Comparison of ENCODE assay signal across 30 cellular contexts in the genomic region with DNA sequence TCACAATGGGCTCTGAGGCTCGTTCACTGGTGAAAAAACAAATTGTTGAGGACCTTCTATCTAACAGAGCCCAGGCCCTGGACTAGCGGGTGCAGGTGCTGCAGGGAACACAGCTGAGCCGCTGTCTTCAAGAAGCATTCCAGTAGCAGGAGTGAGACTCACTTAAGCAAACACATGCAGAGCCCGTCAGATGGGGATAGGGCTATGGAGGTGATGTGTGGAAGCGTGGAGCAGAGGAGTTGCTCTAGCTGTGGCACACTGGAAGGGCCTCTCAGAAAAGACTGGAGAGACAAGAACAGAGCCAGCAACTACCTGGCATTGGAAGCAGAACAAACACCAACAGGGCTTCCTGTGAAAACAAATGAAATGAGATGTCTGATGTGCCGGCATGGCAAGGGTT. TPM values are rescaled to one million over a fixed set of nuclear protein-coding genes. Genes with fewer than 3 reads are reported as not detected.
DNase-seq lines count a peak whose midpoint lies in the region; ATAC-seq, FAIRE-seq and TF ChIP-seq lines count a peak whose summit lies in the region.
"Had no signal": no experiment of that assay in that cellular context is flagged by ENCODE, and none has a peak within 500 bp of the region (broad histone marks: within the 10 kb centered on the region; RNA-seq: fewer than 3 reads in every experiment).

No MANE protein-coding gene starts in this region.

- WGBS in small intestine, 3 donors = 30 to 53% (median 37%) methylated on average over 6 of the region's 6 CpGs

- POLR2A ChIA-PET in Caco-2 (lab: Charles Lee) = no interaction called here

- H3K4me1 Mint-ChIP-seq in Caco-2 (ENCODE audit: low read depth, unreplicated experiment) = peaks cover 22% of the 10 kb centered on the region
- H3K4me1 Mint-ChIP-seq: central memory CD8-positive, alpha-beta T cell had no signal

- no peaks in the 10 kb centered on the region for H3K36me3 Mint-ChIP-seq in Caco-2 (ENCODE audit: insufficient read depth, unreplicated experiment)

- intact Hi-C loops in Caco-2 (cut with micrococcal nuclease; ENCODE audit: unreplicated experiment) (loop anchor here (2.0 kb wide), 1 partner anchor 14 kb away; no protein-coding TSS in a partner anchor), left lung (cut with DNase I) (no loop called here)

- H3K27me3 Mint-ChIP-seq in Caco-2 (ENCODE audit: insufficient read depth, unreplicated experiment) = no peaks in the 10 kb centered on the region

- H3K4me1 ChIP-seq in Caco-2 (peaks cover 18% of the 10 kb centered on the region), left lung (peaks cover 10 to 31% of the 10 kb centered on the region in 2 donors), small intestine (ENCODE audit: control insufficient read depth in 2 of 2, insufficient read depth in 1 of 2, low read depth in 1 of 2, low read length in 1 of 2) (peaks cover 6 to 9% of the 10 kb centered on the region in 2 donors)

- H3K36me3 ChIP-seq in Caco-2 (ENCODE audit: control insufficient read depth, insufficient read depth, low read length) (no peaks in the 10 kb centered on the region), left lung (no peaks in the 10 kb centered on the region), small intestine (ENCODE audit: control insufficient read depth in 2 of 2, insufficient read depth in 2 of 2, low read length in 2 of 2) (no peaks in the 10 kb centered on the region)

- no peak overlapping the region for H3K27ac Mint-ChIP-seq in Caco-2 (ENCODE audit: unreplicated experiment)
- H3K27ac Mint-ChIP-seq: stimulated activated memory B cell treated with anti-CD40 and anti-IgM and Interleukin-4, amounts not matched to agents 10 μg/mL and 1 μg/mL and 100 μg/mL, for 72 hours; T-helper 2 cell treated with Interferon-gamma antibody and Interleukin-4, amounts not matched to agents 5 μg/mL and 100 μg/mL, for 36 hours had no signal

- DNase-seq in Caco-2 (no peak), left lung (no peak), small intestine (peak; percentile 15), OCI-M1 (lab: John Stamatoyannopoulos, UW) (no peak), DMS79 treated with DMSO at 0.1 percent for 48 hours (lab: John Stamatoyannopoulos, UW) (no peak)
- DNase-seq: activated CD4-positive, alpha-beta T cell treated with anti-CD3 and anti-CD28 coated beads for 4 hours; activated gamma-delta T cell treated with Interleukin-2 at 50 U/mL for 16 hours; activated T-cell treated with anti-CD3 and anti-CD28 coated beads, Interleukin-2, amount 50 U/mL, for 1 hour; NCI-H1436 treated with DMSO at 0.1 percent for 48 hours; NCI-H2171; NCI-H510A; posterior cingulate gyrus; SHP77 treated with DMSO at 0.1 percent for 48 hours; stimulated activated CD4-positive, alpha-beta T cell treated with anti-CD3 and anti-CD28 coated beads, Interleukin-4, amount 100 ng/mL, for 4 hours had no signal

- peaks cover 23% of the 10 kb centered on the region for H3K9me3 Mint-ChIP-seq in Caco-2 (ENCODE audit: unreplicated experiment)
- H3K9me3 Mint-ChIP-seq: central memory CD8-positive, alpha-beta T cell; T-helper 2 cell treated with Interferon-gamma antibody and Interleukin-4, amounts not matched to agents 5 μg/mL and 100 μg/mL, for 36 hours had no signal

- H3K27ac ChIP-seq in VCaP (peak overlapping the region; percentile 93), left lung (peak overlapping the region; percentile 33 to 50), small intestine (ENCODE audit: low read depth in 1 of 2, low read length in 1 of 2) (peak overlapping the region in 1 of 2 donors; percentile 72)

- H3K4me3 Mint-ChIP-seq in Caco-2 (ENCODE audit: unreplicated experiment) = peak overlapping the region; percentile 45
- H3K4me3 Mint-ChIP-seq: central memory CD8-positive, alpha-beta T cell; stimulated activated memory B cell treated with anti-CD40 and anti-IgM and Interleukin-4, amounts not matched to agents 10 μg/mL and 1 μg/mL and 100 μg/mL, for 72 hours; T-helper 2 cell treated with Interferon-gamma antibody and Interleukin-4, amounts not matched to agents 5 μg/mL and 100 μg/mL, for 36 hours had no signal

- no peak for TF ChIP-seq CTCF in Caco-2 (IDR thresholded peaks at IDR 0.05; ENCODE audit: insufficient read depth in 1 of 2, low read depth in 1 of 2, low read length in 1 of 2, severe bottlenecking in 1 of 2, unreplicated experiment in 1 of 2)
- no peak for TF ChIP-seq CTCF in VCaP (conservative IDR thresholded peaks at IDR 0.05)
- TF ChIP-seq CTCF in left lung (IDR thresholded peaks at IDR 0.05) = no peak

- ATAC-seq in left lung (peak; percentile 58), GM21390 (IDR thresholded peaks at IDR 0.05; ENCODE audit: unreplicated experiment) (no peak)
- ATAC-seq: stimulated activated memory B cell treated with anti-CD40 and anti-IgM and Interleukin-4, amounts not matched to agents 10 μg/mL and 1 μg/mL and 100 μg/mL, for 72 hours had no signal

- H3K4me3 ChIP-seq in Caco-2 (ENCODE audit: low read depth, low read length) (no peak overlapping the region), left lung (no peak overlapping the region), small intestine (ENCODE audit: low read depth in 1 of 2, low read length in 2 of 2) (no peak overlapping the region)

- H3K9me3 ChIP-seq in Caco-2 (peaks cover 9% of the 10 kb centered on the region; the same call in 1 of the 2 replicates), left lung (peaks cover 0 to 14% of the 10 kb centered on the region in 2 donors), small intestine (ENCODE audit: control insufficient read depth, low read depth) (no peaks in the 10 kb centered on the region)

- FAIRE-seq in small intestine (lab: Jason Lieb, UNC) = no peak
- FAIRE-seq: astrocyte, endothelial cell of umbilical vein, urothelium cell line had no signal

- H3K27me3 ChIP-seq in Caco-2 (replicated peaks; ENCODE audit: control insufficient read depth, insufficient read depth, low read length) (no peaks in the 10 kb centered on the region), left lung (no peaks in the 10 kb centered on the region), small intestine (ENCODE audit: control insufficient read depth in 2 of 2, insufficient read depth in 2 of 2, low read length in 2 of 2) (no peaks in the 10 kb centered on the region)

- CTCF ChIA-PET in Caco-2 (lab: Charles Lee) = no interaction called here

- BruUV-seq in Caco-2 (replicated peaks; lab: Mats Ljungman, UMichigan) = no TSS peak

RNA-seq across cellular contexts. Expression of gene GALNTL5, which starts 37.8 kb away (rescaled TPM):
- total RNA-seq in Caco-2 (2022) (not detected in 2 replicates), left lung (not detected)
- polyA plus RNA-seq in small intestine = not detected
- total RNA-seq: activated CD8-positive, alpha-beta memory T cell treated with anti-CD3 and anti-CD28 coated beads for 36 hours; astrocyte; Daoy; endothelial cell of umbilical vein; H4; lower leg skin; M059J; mononuclear cell; sciatic nerve had no signal
- polyA plus RNA-seq: endothelial cell of umbilical vein, neural cell had no signal

RNA-seq across cellular contexts. Expression of gene PRKAG2, which starts 41.5 kb away (rescaled TPM):
- 14.7 and 15.9 TPM in 2 replicates for total RNA-seq in Caco-2 (2022)
- total RNA-seq in left lung = 10 to 100 TPM; 23.3 to 34.6 TPM
- 10 to 100 TPM; 26.3 to 57.9 (median 55.1) TPM for polyA plus RNA-seq in small intestine
